ENCODE assay signal across 1 cellular context in the genomic region with DNA sequence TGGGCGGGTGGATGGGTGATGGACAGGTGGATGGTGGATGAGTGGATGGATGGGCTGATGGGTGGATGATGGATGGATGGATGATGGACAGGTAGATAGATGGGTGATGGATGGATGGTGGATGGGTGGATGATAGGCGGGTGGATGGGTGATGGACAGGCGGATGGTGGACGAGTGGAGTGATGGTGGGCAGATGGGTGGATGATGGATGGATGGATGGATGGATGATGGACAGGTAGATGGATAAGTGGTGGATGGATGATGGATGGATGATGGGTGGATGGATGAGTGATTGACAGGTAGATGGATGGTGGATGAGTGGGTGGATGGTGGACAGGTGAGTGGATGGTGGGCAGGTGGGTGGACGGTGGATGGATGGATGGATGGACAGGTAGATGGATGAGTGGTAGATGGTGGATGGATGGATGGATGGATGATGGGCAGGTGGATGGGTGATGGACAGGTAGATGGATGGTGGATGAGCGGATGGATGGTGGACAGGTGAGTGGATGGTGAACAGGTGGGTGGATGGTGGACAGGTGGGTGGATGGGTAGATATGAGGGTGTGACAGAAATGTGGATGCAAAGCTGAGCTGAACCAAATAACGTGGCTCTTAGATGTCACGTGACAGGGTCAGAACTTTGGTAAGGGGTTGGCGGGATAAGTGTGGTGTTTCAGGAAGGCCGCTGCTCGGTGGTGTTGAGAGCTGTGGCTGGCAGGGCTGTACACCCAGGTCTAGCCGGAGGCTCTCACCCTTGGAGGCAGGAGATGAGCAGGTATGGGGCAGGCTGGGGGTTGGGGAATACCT.
A peak's percentile ranks its signal among the peaks of the same experiment; 100 is the strongest.
TF ChIP-seq lines count a peak whose summit lies in the region.

No MANE protein-coding gene starts in this region.

TF ChIP-seq in HEK293, 187 proteins besides CTCF, POLR2A, EP300 and RAD21 (continued from another document):
- TF ChIP-seq ZFP69B (tag by site-specific recombination; IDR thresholded peaks at IDR 0.05): no peak
- no peak for TF ChIP-seq GLI2 (tag by site-specific recombination; IDR thresholded peaks at IDR 0.05; ENCODE audit: borderline replicate concordance, low read depth)
- TF ChIP-seq, protein P1, sequence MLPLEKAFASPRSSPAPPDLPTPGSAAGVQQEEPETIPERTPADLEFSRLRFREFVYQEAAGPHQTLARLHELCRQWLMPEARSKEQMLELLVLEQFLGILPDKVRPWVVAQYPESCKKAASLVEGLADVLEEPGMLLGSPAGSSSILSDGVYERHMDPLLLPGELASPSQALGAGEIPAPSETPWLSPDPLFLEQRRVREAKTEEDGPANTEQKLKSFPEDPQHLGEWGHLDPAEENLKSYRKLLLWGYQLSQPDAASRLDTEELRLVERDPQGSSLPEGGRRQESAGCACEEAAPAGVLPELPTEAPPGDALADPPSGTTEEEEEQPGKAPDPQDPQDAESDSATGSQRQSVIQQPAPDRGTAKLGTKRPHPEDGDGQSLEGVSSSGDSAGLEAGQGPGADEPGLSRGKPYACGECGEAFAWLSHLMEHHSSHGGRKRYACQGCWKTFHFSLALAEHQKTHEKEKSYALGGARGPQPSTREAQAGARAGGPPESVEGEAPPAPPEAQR (tag by site-specific recombination; IDR thresholded peaks at IDR 0.05): no peak
- TF ChIP-seq SCRT2 (tag by site-specific recombination; IDR thresholded peaks at IDR 0.05): peak; percentile 80
- TF ChIP-seq, protein P2, sequence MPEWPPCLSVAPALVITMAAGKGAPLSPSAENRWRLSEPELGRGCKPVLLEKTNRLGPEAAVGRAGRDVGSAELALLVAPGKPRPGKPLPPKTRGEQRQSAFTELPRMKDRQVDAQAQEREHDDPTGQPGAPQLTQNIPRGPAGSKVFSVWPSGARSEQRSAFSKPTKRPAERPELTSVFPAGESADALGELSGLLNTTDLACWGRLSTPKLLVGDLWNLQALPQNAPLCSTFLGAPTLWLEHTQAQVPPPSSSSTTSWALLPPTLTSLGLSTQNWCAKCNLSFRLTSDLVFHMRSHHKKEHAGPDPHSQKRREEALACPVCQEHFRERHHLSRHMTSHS (tag by site-specific recombination; IDR thresholded peaks at IDR 0.05): peak; percentile 61
- TF ChIP-seq, protein P3, sequence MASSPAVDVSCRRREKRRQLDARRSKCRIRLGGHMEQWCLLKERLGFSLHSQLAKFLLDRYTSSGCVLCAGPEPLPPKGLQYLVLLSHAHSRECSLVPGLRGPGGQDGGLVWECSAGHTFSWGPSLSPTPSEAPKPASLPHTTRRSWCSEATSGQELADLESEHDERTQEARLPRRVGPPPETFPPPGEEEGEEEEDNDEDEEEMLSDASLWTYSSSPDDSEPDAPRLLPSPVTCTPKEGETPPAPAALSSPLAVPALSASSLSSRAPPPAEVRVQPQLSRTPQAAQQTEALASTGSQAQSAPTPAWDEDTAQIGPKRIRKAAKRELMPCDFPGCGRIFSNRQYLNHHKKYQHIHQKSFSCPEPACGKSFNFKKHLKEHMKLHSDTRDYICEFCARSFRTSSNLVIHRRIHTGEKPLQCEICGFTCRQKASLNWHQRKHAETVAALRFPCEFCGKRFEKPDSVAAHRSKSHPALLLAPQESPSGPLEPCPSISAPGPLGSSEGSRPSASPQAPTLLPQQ (tag by site-specific recombination; IDR thresholded peaks at IDR 0.05): no peak
- TF ChIP-seq, protein P4, sequence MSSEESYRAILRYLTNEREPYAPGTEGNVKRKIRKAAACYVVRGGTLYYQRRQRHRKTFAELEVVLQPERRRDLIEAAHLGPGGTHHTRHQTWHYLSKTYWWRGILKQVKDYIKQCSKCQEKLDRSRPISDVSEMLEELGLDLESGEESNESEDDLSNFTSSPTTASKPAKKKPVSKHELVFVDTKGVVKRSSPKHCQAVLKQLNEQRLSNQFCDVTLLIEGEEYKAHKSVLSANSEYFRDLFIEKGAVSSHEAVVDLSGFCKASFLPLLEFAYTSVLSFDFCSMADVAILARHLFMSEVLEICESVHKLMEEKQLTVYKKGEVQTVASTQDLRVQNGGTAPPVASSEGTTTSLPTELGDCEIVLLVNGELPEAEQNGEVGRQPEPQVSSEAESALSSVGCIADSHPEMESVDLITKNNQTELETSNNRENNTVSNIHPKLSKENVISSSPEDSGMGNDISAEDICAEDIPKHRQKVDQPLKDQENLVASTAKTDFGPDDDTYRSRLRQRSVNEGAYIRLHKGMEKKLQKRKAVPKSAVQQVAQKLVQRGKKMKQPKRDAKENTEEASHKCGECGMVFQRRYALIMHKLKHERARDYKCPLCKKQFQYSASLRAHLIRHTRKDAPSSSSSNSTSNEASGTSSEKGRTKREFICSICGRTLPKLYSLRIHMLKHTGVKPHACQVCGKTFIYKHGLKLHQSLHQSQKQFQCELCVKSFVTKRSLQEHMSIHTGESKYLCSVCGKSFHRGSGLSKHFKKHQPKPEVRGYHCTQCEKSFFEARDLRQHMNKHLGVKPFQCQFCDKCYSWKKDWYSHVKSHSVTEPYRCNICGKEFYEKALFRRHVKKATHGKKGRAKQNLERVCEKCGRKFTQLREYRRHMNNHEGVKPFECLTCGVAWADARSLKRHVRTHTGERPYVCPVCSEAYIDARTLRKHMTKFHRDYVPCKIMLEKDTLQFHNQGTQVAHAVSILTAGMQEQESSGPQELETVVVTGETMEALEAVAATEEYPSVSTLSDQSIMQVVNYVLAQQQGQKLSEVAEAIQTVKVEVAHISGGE (tag by site-specific recombination; conservative IDR thresholded peaks at IDR 0.05; ENCODE audit: low read depth): no peak
- TF ChIP-seq, protein P5, sequence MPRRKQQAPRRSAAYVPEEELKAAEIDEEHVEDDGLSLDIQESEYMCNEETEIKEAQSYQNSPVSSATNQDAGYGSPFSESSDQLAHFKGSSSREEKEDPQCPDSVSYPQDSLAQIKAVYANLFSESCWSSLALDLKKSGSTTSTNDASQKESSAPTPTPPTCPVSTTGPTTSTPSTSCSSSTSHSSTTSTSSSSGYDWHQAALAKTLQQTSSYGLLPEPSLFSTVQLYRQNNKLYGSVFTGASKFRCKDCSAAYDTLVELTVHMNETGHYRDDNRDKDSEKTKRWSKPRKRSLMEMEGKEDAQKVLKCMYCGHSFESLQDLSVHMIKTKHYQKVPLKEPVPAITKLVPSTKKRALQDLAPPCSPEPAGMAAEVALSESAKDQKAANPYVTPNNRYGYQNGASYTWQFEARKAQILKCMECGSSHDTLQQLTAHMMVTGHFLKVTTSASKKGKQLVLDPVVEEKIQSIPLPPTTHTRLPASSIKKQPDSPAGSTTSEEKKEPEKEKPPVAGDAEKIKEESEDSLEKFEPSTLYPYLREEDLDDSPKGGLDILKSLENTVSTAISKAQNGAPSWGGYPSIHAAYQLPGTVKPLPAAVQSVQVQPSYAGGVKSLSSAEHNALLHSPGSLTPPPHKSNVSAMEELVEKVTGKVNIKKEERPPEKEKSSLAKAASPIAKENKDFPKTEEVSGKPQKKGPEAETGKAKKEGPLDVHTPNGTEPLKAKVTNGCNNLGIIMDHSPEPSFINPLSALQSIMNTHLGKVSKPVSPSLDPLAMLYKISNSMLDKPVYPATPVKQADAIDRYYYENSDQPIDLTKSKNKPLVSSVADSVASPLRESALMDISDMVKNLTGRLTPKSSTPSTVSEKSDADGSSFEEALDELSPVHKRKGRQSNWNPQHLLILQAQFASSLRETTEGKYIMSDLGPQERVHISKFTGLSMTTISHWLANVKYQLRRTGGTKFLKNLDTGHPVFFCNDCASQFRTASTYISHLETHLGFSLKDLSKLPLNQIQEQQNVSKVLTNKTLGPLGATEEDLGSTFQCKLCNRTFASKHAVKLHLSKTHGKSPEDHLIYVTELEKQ (tag by site-specific recombination; IDR thresholded peaks at IDR 0.05; ENCODE audit: borderline replicate concordance): peak; percentile 96
- TF ChIP-seq KLF8 (tag by site-specific recombination; IDR thresholded peaks at IDR 0.05): no peak
- TF ChIP-seq, protein P6, sequence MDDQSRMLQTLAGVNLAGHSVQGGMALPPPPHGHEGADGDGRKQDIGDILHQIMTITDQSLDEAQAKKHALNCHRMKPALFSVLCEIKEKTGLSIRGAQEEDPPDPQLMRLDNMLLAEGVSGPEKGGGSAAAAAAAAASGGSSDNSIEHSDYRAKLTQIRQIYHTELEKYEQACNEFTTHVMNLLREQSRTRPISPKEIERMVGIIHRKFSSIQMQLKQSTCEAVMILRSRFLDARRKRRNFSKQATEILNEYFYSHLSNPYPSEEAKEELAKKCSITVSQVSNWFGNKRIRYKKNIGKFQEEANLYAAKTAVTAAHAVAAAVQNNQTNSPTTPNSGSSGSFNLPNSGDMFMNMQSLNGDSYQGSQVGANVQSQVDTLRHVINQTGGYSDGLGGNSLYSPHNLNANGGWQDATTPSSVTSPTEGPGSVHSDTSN (CRISPR knock-in tag; IDR thresholded peaks at IDR 0.05): no peak
- no peak for TF ChIP-seq ZNF202 (tag by site-specific recombination; IDR thresholded peaks at IDR 0.05; ENCODE audit: borderline replicate concordance)
- TF ChIP-seq ZEB2 (tag by site-specific recombination; IDR thresholded peaks at IDR 0.05): peak; percentile 94
- TF ChIP-seq, protein P7, sequence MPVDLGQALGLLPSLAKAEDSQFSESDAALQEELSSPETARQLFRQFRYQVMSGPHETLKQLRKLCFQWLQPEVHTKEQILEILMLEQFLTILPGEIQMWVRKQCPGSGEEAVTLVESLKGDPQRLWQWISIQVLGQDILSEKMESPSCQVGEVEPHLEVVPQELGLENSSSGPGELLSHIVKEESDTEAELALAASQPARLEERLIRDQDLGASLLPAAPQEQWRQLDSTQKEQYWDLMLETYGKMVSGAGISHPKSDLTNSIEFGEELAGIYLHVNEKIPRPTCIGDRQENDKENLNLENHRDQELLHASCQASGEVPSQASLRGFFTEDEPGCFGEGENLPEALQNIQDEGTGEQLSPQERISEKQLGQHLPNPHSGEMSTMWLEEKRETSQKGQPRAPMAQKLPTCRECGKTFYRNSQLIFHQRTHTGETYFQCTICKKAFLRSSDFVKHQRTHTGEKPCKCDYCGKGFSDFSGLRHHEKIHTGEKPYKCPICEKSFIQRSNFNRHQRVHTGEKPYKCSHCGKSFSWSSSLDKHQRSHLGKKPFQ (tag by site-specific recombination; IDR thresholded peaks at IDR 0.05): no peak
- no peak for TF ChIP-seq ZNF76 (tag by site-specific recombination; IDR thresholded peaks at IDR 0.05; ENCODE audit: borderline replicate concordance, low read depth)
- TF ChIP-seq ZNF529 (tag by site-specific recombination; IDR thresholded peaks at IDR 0.05; ENCODE audit: insufficient replicate concordance): no peak
- no peak for TF ChIP-seq ZBTB48 (tag by site-specific recombination; IDR thresholded peaks at IDR 0.05)
- TF ChIP-seq MYNN (tag by site-specific recombination; IDR thresholded peaks at IDR 0.05; ENCODE audit: borderline replicate concordance): no peak
- no peak for TF ChIP-seq ZNF426 (tag by site-specific recombination; IDR thresholded peaks at IDR 0.05)
- TF ChIP-seq KLF9 (tag by site-specific recombination; IDR thresholded peaks at IDR 0.05; ENCODE audit: low read depth): no peak
- no peak for TF ChIP-seq KLF7 (tag by site-specific recombination; IDR thresholded peaks at IDR 0.05; ENCODE audit: borderline replicate concordance)
- TF ChIP-seq ZNF19 (tag by site-specific recombination; IDR thresholded peaks at IDR 0.05; ENCODE audit: low read depth): no peak
- no peak for TF ChIP-seq ZXDB (tag by site-specific recombination; IDR thresholded peaks at IDR 0.05)
- TF ChIP-seq KLF1 (tag by site-specific recombination; IDR thresholded peaks at IDR 0.05): no peak
- 0 out of 2 replicates have a peak, but pooled peaks have one; percentile 69 for TF ChIP-seq ZNF311 (tag by site-specific recombination; IDR thresholded peaks at IDR 0.05; ENCODE audit: borderline replicate concordance)
- peak; percentile 47; the same call in 1 of the 2 replicates for TF ChIP-seq ZNF621 (tag by site-specific recombination; IDR thresholded peaks at IDR 0.05)
